ENCODE assay signal across 14 cellular contexts in the genomic region with DNA sequence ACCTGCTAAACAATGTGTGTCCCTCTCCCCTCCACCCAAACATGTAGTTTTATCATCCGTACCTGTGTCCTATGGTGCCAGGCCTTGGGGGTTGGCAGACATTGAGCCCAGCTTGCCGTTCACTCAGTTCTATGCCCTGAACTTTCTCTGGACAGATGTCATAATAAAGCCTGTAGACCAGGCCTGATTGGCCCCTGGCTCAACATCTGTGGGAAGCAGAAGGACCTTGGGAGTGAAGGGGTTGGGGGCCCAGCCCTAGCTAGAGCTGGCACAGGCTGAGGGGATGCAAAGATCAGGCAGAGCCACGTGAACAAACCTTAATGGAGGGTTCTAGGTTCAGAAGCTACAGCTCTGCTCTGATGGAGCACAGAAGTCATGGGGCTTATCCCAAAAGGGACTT.
A peak's percentile ranks its signal among the peaks of the same experiment; 100 is the strongest.
DNase-seq lines count a peak whose midpoint lies in the region; ATAC-seq and TF ChIP-seq lines count a peak whose summit lies in the region.
"Had no signal": no experiment of that assay in that cellular context is flagged by ENCODE, and none has a peak within 500 bp of the region (broad histone marks: within the 10 kb centered on the region; RNA-seq: fewer than 3 reads in every experiment).

No MANE protein-coding gene starts in this region.

- H3K27ac ChIP-seq in right atrium auricular region (no peak overlapping the region), right cardiac atrium (ENCODE audit: low read length) (no peak overlapping the region), esophagus muscularis mucosa (replicated peaks in 1 of 4) (no peak overlapping the region)
- H3K27ac ChIP-seq: C4-2B had no signal

- no peak for ATAC-seq in right cardiac atrium
- ATAC-seq in esophagus mucosa, result no peak

- no peaks in the 10 kb centered on the region for H3K9me3 ChIP-seq in right atrium auricular region
- H3K9me3 ChIP-seq in right cardiac atrium (ENCODE audit: control insufficient read depth, low read length), result no peaks in the 10 kb centered on the region
- no peaks in the 10 kb centered on the region for H3K9me3 ChIP-seq in esophagus muscularis mucosa
- H3K9me3 ChIP-seq: Caco-2, HAP-1 had no signal

- DNase-seq in right atrium auricular region (ENCODE audit: low spot score) (peak; percentile 50), right cardiac atrium (no peak), esophagus muscularis mucosa (ENCODE audit: extremely low spot score) (peak; percentile 86), retina (peak; percentile 1), OCI-M2 (lab: John Stamatoyannopoulos, UW; ENCODE audit: unreplicated experiment) (no peak), 8988T (no peak)
- DNase-seq: Caco-2; CD8-positive, alpha-beta memory T cell; DMS53; GF-D8; GOT3 had no signal

- no peak for TF ChIP-seq EP300 in esophagus muscularis mucosa (IDR thresholded peaks at IDR 0.05)

- TF ChIP-seq CTCF in right atrium auricular region (IDR thresholded peaks at IDR 0.05), result no peak
- TF ChIP-seq CTCF in esophagus muscularis mucosa (IDR thresholded peaks at IDR 0.05), result no peak

- no peak overlapping the region for H3K4me3 ChIP-seq in right atrium auricular region
- H3K4me3 ChIP-seq in right cardiac atrium (ENCODE audit: low read length), result no peak overlapping the region
- no peak overlapping the region for H3K4me3 ChIP-seq in esophagus muscularis mucosa
- H3K4me3 ChIP-seq: HAP-1 had no signal

- H3K27me3 ChIP-seq in right atrium auricular region, result no peaks in the 10 kb centered on the region
- no peaks in the 10 kb centered on the region for H3K27me3 ChIP-seq in right cardiac atrium (ENCODE audit: control insufficient read depth, insufficient read depth)
- peaks cover 0 to 6% (median 0%) of the 10 kb centered on the region in 4 donors for H3K27me3 ChIP-seq in esophagus muscularis mucosa

- WGBS in right cardiac atrium, result 90% methylated on average over 3 of the region's 3 CpGs
- 95% methylated on average over 3 of the region's 3 CpGs for WGBS in esophagus muscularis mucosa

- no peak for TF ChIP-seq POLR2A in esophagus muscularis mucosa (IDR thresholded peaks at IDR 0.05; ENCODE audit: low read depth)

- intact Hi-C loops in right cardiac atrium (cut with DNase I), result no loop called here
- intact Hi-C loops in esophagus muscularis mucosa (cut with DNase I), result no loop called here

- H3K4me1 ChIP-seq in right atrium auricular region (peaks cover 0 to 7% of the 10 kb centered on the region in 2 donors), right cardiac atrium (ENCODE audit: control insufficient read depth, insufficient read depth, low read length) (no peaks in the 10 kb centered on the region), esophagus muscularis mucosa (peaks cover 0 to 4% (median 0%) of the 10 kb centered on the region in 4 donors)
- H3K4me1 ChIP-seq: HAP-1 had no signal

- H3K36me3 ChIP-seq in right atrium auricular region, result no peaks in the 10 kb centered on the region
- no peaks in the 10 kb centered on the region for H3K36me3 ChIP-seq in esophagus muscularis mucosa
- H3K36me3 ChIP-seq: HAP-1 had no signal

Comparison
In these comparisons a context has a peak if more than half of its experiments do, and no peak if none do; other contexts are left out.
1. DNase-seq: peak in right atrium auricular region (single experiment), esophagus muscularis mucosa (single experiment) and retina (single experiment); none in right cardiac atrium (0 of 3), OCI-M2 (single experiment) and 8988T (single experiment).